ENCODE assay signal across 12 cellular contexts in the genomic region with DNA sequence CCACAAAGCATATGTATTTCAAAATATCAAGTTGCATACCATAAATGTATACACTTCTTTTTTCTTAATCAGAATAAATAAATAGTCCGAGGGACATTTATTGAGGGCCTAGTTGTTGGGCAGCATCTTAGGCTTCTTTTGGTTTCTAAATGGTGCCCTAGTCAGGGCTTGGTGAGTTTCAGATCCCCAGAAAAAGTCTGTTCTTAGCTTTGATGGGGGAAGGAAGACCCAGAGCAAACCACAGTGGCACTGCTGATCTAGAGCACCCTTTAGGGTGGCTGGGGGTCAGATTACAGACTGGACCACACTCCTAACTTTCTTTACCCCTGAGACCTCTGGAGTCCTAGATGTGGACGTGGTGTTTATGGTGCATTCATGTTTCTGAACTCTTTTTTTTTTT.
DNase-seq lines count a peak whose midpoint lies in the region; ATAC-seq, FAIRE-seq and TF ChIP-seq lines count a peak whose summit lies in the region.
"Had no signal": no experiment of that assay in that cellular context is flagged by ENCODE, and none has a peak within 500 bp of the region (broad histone marks: within the 10 kb centered on the region; RNA-seq: fewer than 3 reads in every experiment).

No MANE protein-coding gene starts in this region.

- TF ChIP-seq POLR2A in GM12891 (IDR thresholded peaks at IDR 0.05; ENCODE audit: low read depth, low read length), result no peak

- H3K9me3 ChIP-seq in CD8-positive, alpha-beta T cell (ENCODE audit: low read length), result no peaks in the 10 kb centered on the region

- no peak overlapping the region for H3K27ac Mint-ChIP-seq in CD8-positive, alpha-beta T cell
- H3K27ac Mint-ChIP-seq: neural progenitor cell had no signal

- ATAC-seq in GM19463 (IDR thresholded peaks at IDR 0.05; ENCODE audit: unreplicated experiment) (peak; percentile 88), HG02981 (IDR thresholded peaks at IDR 0.05; ENCODE audit: unreplicated experiment) (peak; percentile 75)
- ATAC-seq in CD8-positive, alpha-beta T cell, result no peak
- ATAC-seq: left colon had no signal

- no peak overlapping the region for H3K4me3 Mint-ChIP-seq in CD8-positive, alpha-beta T cell
- H3K4me3 Mint-ChIP-seq: neural progenitor cell had no signal

- DNase-seq in GM12891 (ENCODE audit: insufficient read length, low spot score), result no peak
- DNase-seq in MV-4-11 (lab: John Stamatoyannopoulos, UW), result peak; percentile 82
- DNase-seq in NCI-H82 (lab: John Stamatoyannopoulos, UW), result no peak
- DNase-seq in posterior vena cava (ENCODE audit: low spot score), result no peak
- DNase-seq in NCI-H510A treated with DMSO at 0.1 percent for 48 hours (lab: John Stamatoyannopoulos, UW), result no peak
- no peak for DNase-seq in CD8-positive, alpha-beta T cell
- DNase-seq: cerebellar nuclear complex; left colon; stimulated activated naive CD4-positive, alpha-beta T cell had no signal

- H3K4me1 Mint-ChIP-seq in CD8-positive, alpha-beta T cell (ENCODE audit: low read depth), result no peaks in the 10 kb centered on the region

- no peaks in the 10 kb centered on the region for H3K4me1 ChIP-seq in CD8-positive, alpha-beta T cell (ENCODE audit: insufficient read depth, low read length)

- no peaks in the 10 kb centered on the region for H3K36me3 ChIP-seq in CD8-positive, alpha-beta T cell (ENCODE audit: insufficient read depth, low read length)
- H3K36me3 ChIP-seq: neural progenitor cell had no signal

- no peak overlapping the region for H3K27ac ChIP-seq in CD8-positive, alpha-beta T cell (ENCODE audit: low read depth, low read length)
- H3K27ac ChIP-seq: neural progenitor cell had no signal

- TF ChIP-seq CTCF in CD8-positive, alpha-beta T cell (IDR thresholded peaks at IDR 0.05), result no peak

- POLR2A ChIA-PET in CD8-positive, alpha-beta T cell (lab: Charles Lee), result no interaction called here

- no peaks in the 10 kb centered on the region for H3K9me3 Mint-ChIP-seq in CD8-positive, alpha-beta T cell
- H3K9me3 Mint-ChIP-seq: neural progenitor cell had no signal

- H3K36me3 Mint-ChIP-seq in CD8-positive, alpha-beta T cell, result no peaks in the 10 kb centered on the region

- H3K27me3 ChIP-seq in CD8-positive, alpha-beta T cell (ENCODE audit: insufficient read depth, low read length), result no peaks in the 10 kb centered on the region
- H3K27me3 ChIP-seq: neural progenitor cell had no signal

- CTCF ChIA-PET in CD8-positive, alpha-beta T cell (lab: Charles Lee), result no interaction called here

- FAIRE-seq in GM12891 (lab: Jason Lieb, UNC), result no peak

- no peak overlapping the region for H3K4me3 ChIP-seq in CD8-positive, alpha-beta T cell (ENCODE audit: low read depth, low read length)
- H3K4me3 ChIP-seq: neural progenitor cell had no signal

- no peaks in the 10 kb centered on the region for H3K27me3 Mint-ChIP-seq in CD8-positive, alpha-beta T cell (ENCODE audit: low read depth)

- intact Hi-C loops in posterior vena cava (cut with DNase I), result no loop called here
- intact Hi-C loops in CD8-positive, alpha-beta T cell (cut with DNase I, micrococcal nuclease), result no loop called here

TF ChIP-seq in GM12891, 5 proteins besides CTCF, POLR2A, EP300 and RAD21:
- TF ChIP-seq POLR2AphosphoS5 (IDR thresholded peaks at IDR 0.05; ENCODE audit: low read depth, low read length), result no peak
- peak; percentile 70 for TF ChIP-seq SPI1 (IDR thresholded peaks at IDR 0.05; ENCODE audit: low read depth, low read length)
- TF ChIP-seq PAX5 (IDR thresholded peaks at IDR 0.05; ENCODE audit: insufficient read depth, low read length, severe bottlenecking), result no peak
- TF ChIP-seq POU2F2 (IDR thresholded peaks at IDR 0.05; ENCODE audit: low read depth, low read length), result no peak
- no peak for TF ChIP-seq TAF1 (IDR thresholded peaks at IDR 0.05; ENCODE audit: low read depth, low read length)
